Comparison of ENCODE assay signal across 16 cellular contexts in genomic region chr15:48395532-48396011, GRCh38.
DNase-seq lines count a peak whose midpoint lies in the region; ATAC-seq, FAIRE-seq and TF ChIP-seq lines count a peak whose summit lies in the region.
"Had no signal": no experiment of that assay in that cellular context is flagged by ENCODE, and none has a peak within 500 bp of the region (broad histone marks: within the 10 kb centered on the region; RNA-seq: fewer than 3 reads in every experiment).

No MANE protein-coding gene starts in this region.

- H3K4me3 Mint-ChIP-seq in nephron progenitor cell = no peak overlapping the region
- H3K4me3 Mint-ChIP-seq: activated CD4-positive, alpha-beta memory T cell treated with anti-CD3 and anti-CD28 coated beads, Interleukin-2, amount 10 ng/mL, durations not matched to agents 7 days and 5 days; activated naive CD8-positive, alpha-beta T cell; B cell; type B pancreatic cell had no signal

- peak overlapping the region; percentile 8 for H3K27ac ChIP-seq in foreskin keratinocyte

- peaks cover 9% of the 10 kb centered on the region for H3K4me1 ChIP-seq in foreskin keratinocyte
- H3K4me1 ChIP-seq: Peyer's patch had no signal

- no peaks in the 10 kb centered on the region for H3K36me3 Mint-ChIP-seq in nephron progenitor cell (ENCODE audit: low read depth)
- H3K36me3 Mint-ChIP-seq: activated naive CD8-positive, alpha-beta T cell; type B pancreatic cell had no signal

- peaks cover 28% of the 10 kb centered on the region for H3K4me1 Mint-ChIP-seq in nephron progenitor cell
- H3K4me1 Mint-ChIP-seq: activated CD4-positive, alpha-beta memory T cell treated with anti-CD3 and anti-CD28 coated beads, Interleukin-2, amount 10 ng/mL, durations not matched to agents 7 days and 5 days; B cell had no signal

- DNase-seq in AG08395 (ENCODE audit: low spot score) (peak; percentile 91), foreskin keratinocyte (peak; percentile 75 to 91), posterior vena cava (ENCODE audit: low spot score) (peak; percentile 95), HTR-8/SVneo (ENCODE audit: insufficient read length, low spot score) (no peak), nephron progenitor cell (no peak)
- DNase-seq: activated CD4-positive, alpha-beta memory T cell treated with anti-CD3 and anti-CD28 coated beads, Interleukin-2, amount 10 ng/mL, durations not matched to agents 7 days and 5 days; NCI-H2107; stimulated activated CD4-positive, alpha-beta T cell treated with anti-CD3 and anti-CD28 coated beads, Interleukin-4, amount 100 ng/mL, for 4 hours had no signal

- no peak overlapping the region for H3K27ac Mint-ChIP-seq in nephron progenitor cell
- H3K27ac Mint-ChIP-seq: activated CD4-positive, alpha-beta memory T cell treated with anti-CD3 and anti-CD28 coated beads, Interleukin-2, amount 10 ng/mL, durations not matched to agents 7 days and 5 days; activated naive CD8-positive, alpha-beta T cell; B cell; type B pancreatic cell had no signal

- TF ChIP-seq CTCF in foreskin keratinocyte (conservative IDR thresholded peaks at IDR 0.05) = no peak
- no peak for TF ChIP-seq CTCF in nephron progenitor cell (IDR thresholded peaks at IDR 0.05)

- no peaks in the 10 kb centered on the region for H3K27me3 ChIP-seq in foreskin keratinocyte
- H3K27me3 ChIP-seq: Peyer's patch had no signal

- intact Hi-C loops in posterior vena cava (cut with DNase I) = no loop called here

- H3K9me3 Mint-ChIP-seq in nephron progenitor cell = no peaks in the 10 kb centered on the region
- H3K9me3 Mint-ChIP-seq: activated CD4-positive, alpha-beta memory T cell treated with anti-CD3 and anti-CD28 coated beads, Interleukin-2, amount 10 ng/mL, durations not matched to agents 7 days and 5 days; type B pancreatic cell had no signal

- peak; percentile 77 for ATAC-seq in SK-N-SH treated with all-trans-retinoic acid at 6 μM for 48 hours
- ATAC-seq in foreskin keratinocyte = peak; percentile 97
- no peak for ATAC-seq in GM19452 (IDR thresholded peaks at IDR 0.05; ENCODE audit: unreplicated experiment)
- no peak for ATAC-seq in HG02840 (IDR thresholded peaks at IDR 0.05; ENCODE audit: low FRiP score, unreplicated experiment)
- ATAC-seq: K562 had no signal

- peaks cover 14% of the 10 kb centered on the region for H3K27me3 Mint-ChIP-seq in nephron progenitor cell (ENCODE audit: low read depth, poor library complexity)
- H3K27me3 Mint-ChIP-seq: B cell, type B pancreatic cell had no signal

- no peak for FAIRE-seq in HTR-8/SVneo (lab: Jason Lieb, UNC)
- FAIRE-seq: K562 had no signal

TF ChIP-seq in SK-N-SH treated with all-trans-retinoic acid at 6 μM for 48 hours, 23 proteins besides CTCF, POLR2A, EP300 and RAD21:
- TF ChIP-seq, protein P1, sequence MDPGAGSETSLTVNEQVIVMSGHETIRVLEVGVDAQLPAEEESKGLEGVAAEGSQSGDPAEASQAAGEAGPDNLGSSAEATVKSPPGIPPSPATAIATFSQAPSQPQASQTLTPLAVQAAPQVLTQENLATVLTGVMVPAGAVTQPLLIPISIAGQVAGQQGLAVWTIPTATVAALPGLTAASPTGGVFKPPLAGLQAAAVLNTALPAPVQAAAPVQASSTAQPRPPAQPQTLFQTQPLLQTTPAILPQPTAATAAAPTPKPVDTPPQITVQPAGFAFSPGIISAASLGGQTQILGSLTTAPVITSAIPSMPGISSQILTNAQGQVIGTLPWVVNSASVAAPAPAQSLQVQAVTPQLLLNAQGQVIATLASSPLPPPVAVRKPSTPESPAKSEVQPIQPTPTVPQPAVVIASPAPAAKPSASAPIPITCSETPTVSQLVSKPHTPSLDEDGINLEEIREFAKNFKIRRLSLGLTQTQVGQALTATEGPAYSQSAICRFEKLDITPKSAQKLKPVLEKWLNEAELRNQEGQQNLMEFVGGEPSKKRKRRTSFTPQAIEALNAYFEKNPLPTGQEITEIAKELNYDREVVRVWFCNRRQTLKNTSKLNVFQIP (CRISPR knock-in tag; IDR thresholded peaks at IDR 0.05; ENCODE audit: borderline replicate concordance, low read depth) = no peak
- TF ChIP-seq, protein P2, sequence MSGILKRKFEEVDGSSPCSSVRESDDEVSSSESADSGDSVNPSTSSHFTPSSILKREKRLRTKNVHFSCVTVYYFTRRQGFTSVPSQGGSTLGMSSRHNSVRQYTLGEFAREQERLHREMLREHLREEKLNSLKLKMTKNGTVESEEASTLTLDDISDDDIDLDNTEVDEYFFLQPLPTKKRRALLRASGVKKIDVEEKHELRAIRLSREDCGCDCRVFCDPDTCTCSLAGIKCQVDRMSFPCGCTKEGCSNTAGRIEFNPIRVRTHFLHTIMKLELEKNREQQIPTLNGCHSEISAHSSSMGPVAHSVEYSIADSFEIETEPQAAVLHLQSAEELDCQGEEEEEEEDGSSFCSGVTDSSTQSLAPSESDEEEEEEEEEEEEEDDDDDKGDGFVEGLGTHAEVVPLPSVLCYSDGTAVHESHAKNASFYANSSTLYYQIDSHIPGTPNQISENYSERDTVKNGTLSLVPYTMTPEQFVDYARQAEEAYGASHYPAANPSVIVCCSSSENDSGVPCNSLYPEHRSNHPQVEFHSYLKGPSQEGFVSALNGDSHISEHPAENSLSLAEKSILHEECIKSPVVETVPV (CRISPR knock-in tag; IDR thresholded peaks at IDR 0.05) = no peak
- TF ChIP-seq GLIS3 (CRISPR knock-in tag; IDR thresholded peaks at IDR 0.05) (no peak), ZNF8 (CRISPR knock-in tag; IDR thresholded peaks at IDR 0.05) (no peak), CSDC2 (CRISPR knock-in tag; IDR thresholded peaks at IDR 0.05) (no peak), PATZ1 (CRISPR knock-in tag; IDR thresholded peaks at IDR 0.05; ENCODE audit: borderline replicate concordance) (no peak), ESRRG (CRISPR knock-in tag; IDR thresholded peaks at IDR 0.05) (no peak), OSR1 (CRISPR knock-in tag; IDR thresholded peaks at IDR 0.05) (no peak)

Comparison
In these comparisons a context has a peak if more than half of its experiments do, and no peak if none do; other contexts are left out.
1. DNase-seq: peak in AG08395 (single experiment), foreskin keratinocyte (2 of 2) and posterior vena cava (single experiment); none in HTR-8/SVneo (single experiment) and nephron progenitor cell (single experiment).
2. ATAC-seq: peak in SK-N-SH treated with all-trans-retinoic acid at 6 μM for 48 hours (single experiment) and foreskin keratinocyte (single experiment); none in GM19452 (single experiment) and HG02840 (single experiment).